ENCODE assay signal across 8 cellular contexts in the genomic region with DNA sequence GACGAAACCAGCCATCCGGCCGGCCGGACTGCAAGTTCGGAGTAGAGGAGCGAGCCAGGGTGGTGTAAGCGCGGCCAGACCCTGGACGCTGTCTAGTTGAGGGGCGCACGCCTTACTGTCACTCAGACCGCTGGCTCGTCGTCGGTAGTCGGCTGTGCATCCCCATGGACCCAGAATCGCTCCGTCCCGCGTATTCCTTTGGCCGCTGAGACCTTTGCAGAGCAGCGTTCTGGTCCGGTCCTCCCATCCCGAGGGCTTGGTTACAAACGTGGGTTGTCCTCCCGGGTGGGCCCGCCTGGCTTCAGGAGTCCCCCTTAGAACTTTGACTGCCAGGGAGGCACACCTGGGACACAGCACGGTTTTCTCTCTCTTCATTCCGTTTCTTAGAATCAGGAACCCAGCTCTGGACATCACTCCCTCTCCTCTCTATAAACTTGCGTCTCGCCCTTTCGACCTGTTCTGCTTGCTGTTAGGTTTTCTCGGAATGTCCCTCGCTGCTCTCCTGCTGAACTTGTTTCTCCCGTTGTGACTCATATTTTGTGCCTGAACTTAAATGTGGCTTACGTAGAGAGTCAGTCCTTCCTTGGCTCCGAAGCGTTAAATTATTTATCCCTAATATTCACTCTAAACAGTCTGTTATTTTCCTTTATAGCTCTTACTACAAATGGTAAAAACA. TPM values are rescaled to one million over a fixed set of nuclear protein-coding genes. Genes with fewer than 3 reads are reported as not detected.
DNase-seq lines count a peak whose midpoint lies in the region; ATAC-seq and TF ChIP-seq lines count a peak whose summit lies in the region.

No MANE protein-coding gene starts in this region.

- H3K4me1 ChIP-seq in OCI-LY7 (ENCODE audit: insufficient read depth, low read length, poor library complexity, severe bottlenecking) (peaks cover 33% of the 10 kb centered on the region), liver (ENCODE audit: control insufficient read depth in 4 of 4, insufficient read depth in 4 of 4, low read length in 3 of 4) (peaks cover 0 to 28% (median 11%) of the 10 kb centered on the region in 4 donors), thyroid gland (peaks cover 12 to 24% of the 10 kb centered on the region in 2 donors)

- WGBS in liver, result 6% methylated on average over 38 of the region's 38 CpGs
- WGBS in thyroid gland, 2 donors, result 6 to 21% methylated on average over 11 to 27 of the region's 38 CpGs

- H3K9ac ChIP-seq in liver (ENCODE audit: low read depth in 1 of 2, low read length in 2 of 2), result peak overlapping the region; percentile 29 to 93

- no TSS peak for BruUV-seq in OCI-LY7 (replicated peaks; lab: Mats Ljungman, UMichigan)

- ATAC-seq in HG02763 (IDR thresholded peaks at IDR 0.05; ENCODE audit: unreplicated experiment), result peak; percentile 30

- H3K9me3 ChIP-seq in OCI-LY7 (ENCODE audit: low read length) (no peaks in the 10 kb centered on the region), liver (ENCODE audit: control insufficient read depth in 4 of 4, low read length in 3 of 4) (no peaks in the 10 kb centered on the region), thyroid gland (no peaks in the 10 kb centered on the region)

- peaks cover 32% of the 10 kb centered on the region for H3K36me3 ChIP-seq in OCI-LY7 (ENCODE audit: insufficient read depth, low read length)
- peaks cover 0 to 16% (median 5%) of the 10 kb centered on the region in 4 donors for H3K36me3 ChIP-seq in liver (ENCODE audit: control insufficient read depth in 4 of 4, insufficient read depth in 3 of 4, low read depth in 1 of 4, low read length in 3 of 4)
- H3K36me3 ChIP-seq in thyroid gland, result no peaks in the 10 kb centered on the region

- no peak for TF ChIP-seq RAD21 in liver (IDR thresholded peaks at IDR 0.05)

- CTCF ChIA-PET in OCI-LY7 (lab: Charles Lee; ENCODE audit: unreplicated experiment), result no interaction called here

- peak; percentile 12 for DNase-seq in stimulated activated CD4-positive, alpha-beta T cell treated with anti-CD3 and anti-CD28 coated beads, Interleukin-4, amount 100 ng/mL, for 1 hour
- no peak for DNase-seq in stimulated activated CD4-positive, alpha-beta T cell treated with anti-CD3 and anti-CD28 coated beads, Interleukin-15, amount 100 ng/mL, for 24 hours
- DNase-seq in OCI-LY7 (ENCODE audit: low spot score), result peak; percentile 31
- DNase-seq in cerebellar cortex (ENCODE audit: low spot score), result peak; percentile 31
- DNase-seq in thyroid gland, result peak in 1 of 2 donors; percentile 17
- DNase-seq in SHP77 (lab: John Stamatoyannopoulos, UW), result no peak

- peaks cover 27% of the 10 kb centered on the region for H3K79me2 ChIP-seq in OCI-LY7 (ENCODE audit: insufficient read depth, low read depth, low read length)

- H3K4me3 ChIP-seq in OCI-LY7 (ENCODE audit: low read depth, low read length, poor library complexity, severe bottlenecking) (peak overlapping the region; percentile 91), liver (ENCODE audit: low read depth in 1 of 3, low read length in 3 of 3) (peak overlapping the region; percentile 78 to 92 (median 84)), thyroid gland (replicated peaks in 1 of 3) (peak overlapping the region; percentile 40 to 90 (median 48))

- H3K27me3 ChIP-seq in liver (ENCODE audit: control insufficient read depth in 4 of 4, insufficient read depth in 4 of 4, low read length in 3 of 4) (no peaks in the 10 kb centered on the region), thyroid gland (no peaks in the 10 kb centered on the region)

- peaks cover 15% of the 10 kb centered on the region; the same call in 1 of the 2 replicates for H4K20me1 ChIP-seq in OCI-LY7 (ENCODE audit: insufficient read depth, low read length)

- TF ChIP-seq POLR2A in thyroid gland (IDR thresholded peaks at IDR 0.05), result no peak

- peak overlapping the region; percentile 83; the same call in 1 of the 2 replicates for H2AFZ ChIP-seq in OCI-LY7 (ENCODE audit: low read length)

- TF ChIP-seq CTCF in OCI-LY7 (conservative IDR thresholded peaks at IDR 0.05; ENCODE audit: low read length), result no peak
- no peak for TF ChIP-seq CTCF in liver (IDR thresholded peaks at IDR 0.05; ENCODE audit: low read depth, low read length, missing input control)
- TF ChIP-seq CTCF in thyroid gland (IDR thresholded peaks at IDR 0.05), result no peak

- H3K4me2 ChIP-seq in OCI-LY7 (ENCODE audit: low read length), result peak overlapping the region; percentile 84

- H3K27ac ChIP-seq in OCI-LY7 (ENCODE audit: low read depth, low read length, poor library complexity, severe bottlenecking) (peak overlapping the region; percentile 60), liver (ENCODE audit: low read depth in 1 of 2, low read length in 2 of 2) (peak overlapping the region; percentile 91 to 94), thyroid gland (peak overlapping the region in 2 of 3 donors; percentile 61 to 91)

- H3K9me2 ChIP-seq in OCI-LY7 (ENCODE audit: insufficient read depth, low read length), result no peaks in the 10 kb centered on the region

- intact Hi-C loops in OCI-LY7 (cut with micrococcal nuclease; ENCODE audit: unreplicated experiment) (loop anchor here (2.0 kb wide), 1 partner anchor 64 kb away; the partner anchor contains the start of gene TBC1D1), thyroid gland (cut with DNase I) (no loop called here)

- POLR2A ChIA-PET in OCI-LY7 (lab: Charles Lee), result interaction anchor here (0.6 to 4.8 kb wide), 13 partner anchors 8 to 200 kb away, joined by 3 to 32 read pairs (median 6); no protein-coding TSS in a partner anchor

TF ChIP-seq in liver, 16 proteins besides CTCF, POLR2A, EP300 and RAD21:
- TF ChIP-seq NR2F2 (IDR thresholded peaks at IDR 0.05) (no peak), YY1 (IDR thresholded peaks at IDR 0.05) (no peak)

RNA-seq across cellular contexts. Expression of gene PGM2, which starts 0.7 kb away (rescaled TPM):
- total RNA-seq in OCI-LY7 (2014; rRNA removed; shearing (Covaris generic)), result 52.7 and 67.4 TPM in 2 replicates
- 106 and 108 TPM in 2 replicates for total RNA-seq in OCI-LY7 (2022)
- total RNA-seq in liver, result 10 to 100 TPM; 11.6 to 11.9 TPM
- 1 to 10 TPM; 4.0 to 4.2 TPM for polyA plus RNA-seq in liver
- 10 to 100 TPM; 25.1 to 30.4 (median 25.5) TPM for total RNA-seq in thyroid gland

Comparison
In these comparisons a context has a peak if more than half of its experiments do, and no peak if none do; other contexts are left out.
1. DNase-seq: peak in stimulated activated CD4-positive, alpha-beta T cell treated with anti-CD3 and anti-CD28 coated beads, Interleukin-4, amount 100 ng/mL, for 1 hour (single experiment), OCI-LY7 (single experiment) and cerebellar cortex (single experiment); none in stimulated activated CD4-positive, alpha-beta T cell treated with anti-CD3 and anti-CD28 coated beads, Interleukin-15, amount 100 ng/mL, for 24 hours (single experiment) and SHP77 (0 of 2).
2. Peak in every context shown above with its lines, with median percentiles within 50 percentile points of each other: H3K27ac ChIP-seq and H3K4me3 ChIP-seq.